13 cellular contexts compared by ENCODE assay signal in the genomic region with DNA sequence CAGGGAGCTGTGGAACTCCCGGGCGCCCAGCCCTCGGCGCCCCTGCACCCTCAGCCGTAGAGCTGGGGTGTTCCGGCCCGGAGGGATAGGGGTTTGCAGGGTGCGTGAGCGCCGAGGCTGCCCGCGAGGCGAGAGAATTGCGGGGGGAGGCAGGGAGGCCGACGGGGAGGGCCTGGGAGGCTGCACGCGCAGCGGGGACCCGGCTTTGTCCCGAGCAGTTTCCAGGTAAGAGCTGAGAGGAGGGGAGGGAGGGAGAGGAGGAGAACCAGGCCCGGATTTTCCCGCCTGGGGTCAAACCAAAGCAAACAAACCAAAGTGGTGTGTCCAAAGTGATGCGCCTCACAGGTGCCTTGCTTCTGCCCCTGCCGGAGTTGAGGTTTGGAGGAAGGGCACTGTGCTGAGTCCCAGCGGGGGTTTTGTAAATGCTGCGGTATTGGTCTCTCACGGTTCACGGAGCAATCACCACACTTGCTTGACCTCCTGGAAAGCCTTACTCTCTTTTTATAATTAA.
A peak's percentile ranks its signal among the peaks of the same experiment; 100 is the strongest.
DNase-seq lines count a peak whose midpoint lies in the region; ATAC-seq and TF ChIP-seq lines count a peak whose summit lies in the region.
"Had no signal": no experiment of that assay in that cellular context is flagged by ENCODE, and none has a peak within 500 bp of the region (broad histone marks: within the 10 kb centered on the region; RNA-seq: fewer than 3 reads in every experiment).

No MANE protein-coding gene starts in this region.

- H3K79me2 ChIP-seq in OCI-LY7 (ENCODE audit: insufficient read depth, low read depth, low read length), result no peaks in the 10 kb centered on the region

- no TSS peak for BruUV-seq in OCI-LY7 (replicated peaks; lab: Mats Ljungman, UMichigan)

- DNase-seq in AG04449 (ENCODE audit: low read depth, low spot score) (no peak), OCI-LY7 (ENCODE audit: low spot score) (peak; percentile 20), fibroblast of the aortic adventitia (ENCODE audit: low read depth) (no peak), mesothelial cell of epicardium (ENCODE audit: low spot score in 2 of 2, unreplicated experiment in 2 of 2) (peak in 1 of 2 experiments; percentile 33)
- no peak for DNase-seq in CD8-positive, alpha-beta T cell
- no peak for DNase-seq in effector memory CD4-positive, alpha-beta T cell
- no peak for DNase-seq in activated CD8-positive, alpha-beta T cell treated with anti-CD3 and anti-CD28 coated beads for 36 hours
- DNase-seq in stimulated activated naive B cell treated with anti-CD40 and anti-IgM and Interleukin-4, amounts not matched to agents 10 μg/mL and 1 μg/mL and 100 μg/mL, for 72 hours, result no peak
- DNase-seq: BE2C; central memory CD4-positive, alpha-beta T cell; NCI-H446 treated with DMSO at 0.1 percent for 48 hours; stimulated activated CD4-positive, alpha-beta T cell treated with anti-CD3 and anti-CD28 coated beads, Interleukin-15, amount 100 ng/mL, for 24 hours had no signal

- no peak for ATAC-seq in CD8-positive, alpha-beta T cell
- ATAC-seq in activated CD8-positive, alpha-beta T cell treated with anti-CD3 and anti-CD28 coated beads for 36 hours, result no peak
- no peak for ATAC-seq in stimulated activated naive B cell treated with anti-CD40 and anti-IgM and Interleukin-4, amounts not matched to agents 10 μg/mL and 1 μg/mL and 100 μg/mL, for 72 hours (replicated peaks)

- H3K9me3 Mint-ChIP-seq in mesothelial cell of epicardium, result no peaks in the 10 kb centered on the region
- no peaks in the 10 kb centered on the region for H3K9me3 Mint-ChIP-seq in CD8-positive, alpha-beta T cell
- no peaks in the 10 kb centered on the region for H3K9me3 Mint-ChIP-seq in activated CD8-positive, alpha-beta T cell treated with anti-CD3 and anti-CD28 coated beads for 36 hours
- H3K9me3 Mint-ChIP-seq in stimulated activated naive B cell treated with anti-CD40 and anti-IgM and Interleukin-4, amounts not matched to agents 10 μg/mL and 1 μg/mL and 100 μg/mL, for 72 hours, result peaks cover 0 to 1% of the 10 kb centered on the region in 2 donors

- H3K4me3 ChIP-seq in AG04449 (ENCODE audit: low read depth, low read length), result peak overlapping the region; percentile 60
- no peak overlapping the region for H3K4me3 ChIP-seq in OCI-LY7 (ENCODE audit: low read depth, low read length, poor library complexity, severe bottlenecking)
- peak overlapping the region; percentile 9 for H3K4me3 ChIP-seq in fibroblast of the aortic adventitia (ENCODE audit: low read depth, low read length)
- H3K4me3 ChIP-seq in CD8-positive, alpha-beta T cell (ENCODE audit: low read depth, low read length), result no peak overlapping the region
- H3K4me3 ChIP-seq in effector memory CD4-positive, alpha-beta T cell (ENCODE audit: insufficient read depth, low read depth, low read length, poor library complexity, severe bottlenecking), result no peak overlapping the region

- peaks cover 17% of the 10 kb centered on the region for H3K27me3 Mint-ChIP-seq in mesothelial cell of epicardium (ENCODE audit: low read depth)
- peaks cover 26% of the 10 kb centered on the region for H3K27me3 Mint-ChIP-seq in CD8-positive, alpha-beta T cell (ENCODE audit: low read depth)
- H3K27me3 Mint-ChIP-seq in activated CD8-positive, alpha-beta T cell treated with anti-CD3 and anti-CD28 coated beads for 36 hours, result peaks cover 12% of the 10 kb centered on the region
- peaks cover 38 to 41% of the 10 kb centered on the region in 2 donors for H3K27me3 Mint-ChIP-seq in stimulated activated naive B cell treated with anti-CD40 and anti-IgM and Interleukin-4, amounts not matched to agents 10 μg/mL and 1 μg/mL and 100 μg/mL, for 72 hours

- H3K9me3 ChIP-seq in OCI-LY7 (ENCODE audit: low read length), result no peaks in the 10 kb centered on the region
- H3K9me3 ChIP-seq in CD8-positive, alpha-beta T cell (ENCODE audit: low read length), result no peaks in the 10 kb centered on the region
- no peaks in the 10 kb centered on the region for H3K9me3 ChIP-seq in effector memory CD4-positive, alpha-beta T cell (ENCODE audit: control insufficient read depth, low read length)
- H3K9me3 ChIP-seq: BE2C, MG63 had no signal

- intact Hi-C loops in OCI-LY7 (cut with micrococcal nuclease; ENCODE audit: unreplicated experiment), result no loop called here
- intact Hi-C loops in CD8-positive, alpha-beta T cell (cut with DNase I, micrococcal nuclease), result no loop called here
- intact Hi-C loops in activated CD8-positive, alpha-beta T cell treated with anti-CD3 and anti-CD28 coated beads for 36 hours (cut with micrococcal nuclease), result no loop called here

- TF ChIP-seq CTCF in AG04449 (IDR thresholded peaks at IDR 0.05; ENCODE audit: insufficient read depth, low read length, missing control alignments) (no peak), OCI-LY7 (conservative IDR thresholded peaks at IDR 0.05; ENCODE audit: low read length) (no peak), fibroblast of the aortic adventitia (IDR thresholded peaks at IDR 0.05; ENCODE audit: insufficient read depth, low read length) (no peak), mesothelial cell of epicardium (IDR thresholded peaks at IDR 0.05; ENCODE audit: unreplicated experiment) (no peak)
- no peak for TF ChIP-seq CTCF in CD8-positive, alpha-beta T cell (IDR thresholded peaks at IDR 0.05)
- TF ChIP-seq CTCF in activated CD8-positive, alpha-beta T cell treated with anti-CD3 and anti-CD28 coated beads for 36 hours (IDR thresholded peaks at IDR 0.05), result no peak

- no peaks in the 10 kb centered on the region for H4K20me1 ChIP-seq in OCI-LY7 (ENCODE audit: insufficient read depth, low read length)

- H2AFZ ChIP-seq in OCI-LY7 (ENCODE audit: low read length), result no peak overlapping the region

- no peak overlapping the region for H3K27ac ChIP-seq in OCI-LY7 (ENCODE audit: low read depth, low read length, poor library complexity, severe bottlenecking)
- no peak overlapping the region for H3K27ac ChIP-seq in CD8-positive, alpha-beta T cell (ENCODE audit: low read depth, low read length)
- H3K27ac ChIP-seq in effector memory CD4-positive, alpha-beta T cell (ENCODE audit: insufficient read depth, low read length, poor library complexity, severe bottlenecking), result no peak overlapping the region

- H3K4me1 Mint-ChIP-seq in mesothelial cell of epicardium, result peaks cover 18% of the 10 kb centered on the region
- H3K4me1 Mint-ChIP-seq in CD8-positive, alpha-beta T cell (ENCODE audit: low read depth), result no peaks in the 10 kb centered on the region
- H3K4me1 Mint-ChIP-seq in activated CD8-positive, alpha-beta T cell treated with anti-CD3 and anti-CD28 coated beads for 36 hours (ENCODE audit: low read depth), result no peaks in the 10 kb centered on the region
- no peaks in the 10 kb centered on the region for H3K4me1 Mint-ChIP-seq in stimulated activated naive B cell treated with anti-CD40 and anti-IgM and Interleukin-4, amounts not matched to agents 10 μg/mL and 1 μg/mL and 100 μg/mL, for 72 hours

- no peaks in the 10 kb centered on the region for H3K9me2 ChIP-seq in OCI-LY7 (ENCODE audit: insufficient read depth, low read length)

- no peak overlapping the region for H3K4me2 ChIP-seq in OCI-LY7 (ENCODE audit: low read length)

- no peak overlapping the region for H3K27ac Mint-ChIP-seq in mesothelial cell of epicardium
- no peak overlapping the region for H3K27ac Mint-ChIP-seq in CD8-positive, alpha-beta T cell
- no peak overlapping the region for H3K27ac Mint-ChIP-seq in activated CD8-positive, alpha-beta T cell treated with anti-CD3 and anti-CD28 coated beads for 36 hours
- no peak overlapping the region for H3K27ac Mint-ChIP-seq in stimulated activated naive B cell treated with anti-CD40 and anti-IgM and Interleukin-4, amounts not matched to agents 10 μg/mL and 1 μg/mL and 100 μg/mL, for 72 hours

- POLR2A ChIA-PET in AG04449 (lab: Yijun Ruan, JAX), result no interaction called here
- POLR2A ChIA-PET in OCI-LY7 (lab: Charles Lee), result no interaction called here
- POLR2A ChIA-PET in CD8-positive, alpha-beta T cell (lab: Charles Lee), result no interaction called here
- POLR2A ChIA-PET in activated CD8-positive, alpha-beta T cell treated with anti-CD3 and anti-CD28 coated beads for 36 hours (lab: Charles Lee), result no interaction called here

- H3K36me3 Mint-ChIP-seq in mesothelial cell of epicardium, result no peaks in the 10 kb centered on the region
- no peaks in the 10 kb centered on the region for H3K36me3 Mint-ChIP-seq in CD8-positive, alpha-beta T cell
- H3K36me3 Mint-ChIP-seq in activated CD8-positive, alpha-beta T cell treated with anti-CD3 and anti-CD28 coated beads for 36 hours (ENCODE audit: low read depth), result no peaks in the 10 kb centered on the region
- H3K36me3 Mint-ChIP-seq in stimulated activated naive B cell treated with anti-CD40 and anti-IgM and Interleukin-4, amounts not matched to agents 10 μg/mL and 1 μg/mL and 100 μg/mL, for 72 hours, result peaks cover 0 to 3% of the 10 kb centered on the region in 2 donors

- peak overlapping the region; percentile 65 for H3K4me3 Mint-ChIP-seq in mesothelial cell of epicardium
- no peak overlapping the region for H3K4me3 Mint-ChIP-seq in CD8-positive, alpha-beta T cell
- H3K4me3 Mint-ChIP-seq in activated CD8-positive, alpha-beta T cell treated with anti-CD3 and anti-CD28 coated beads for 36 hours, result no peak overlapping the region
- H3K4me3 Mint-ChIP-seq in stimulated activated naive B cell treated with anti-CD40 and anti-IgM and Interleukin-4, amounts not matched to agents 10 μg/mL and 1 μg/mL and 100 μg/mL, for 72 hours, result no peak overlapping the region

- H3K36me3 ChIP-seq in OCI-LY7 (ENCODE audit: insufficient read depth, low read length), result no peaks in the 10 kb centered on the region
- no peaks in the 10 kb centered on the region for H3K36me3 ChIP-seq in CD8-positive, alpha-beta T cell (ENCODE audit: insufficient read depth, low read length)
- no peaks in the 10 kb centered on the region for H3K36me3 ChIP-seq in effector memory CD4-positive, alpha-beta T cell (ENCODE audit: control insufficient read depth, insufficient read depth, low read length)
- H3K36me3 ChIP-seq: BE2C, MG63 had no signal

- CTCF ChIA-PET in AG04449 (lab: Yijun Ruan, JAX), result no interaction called here
- CTCF ChIA-PET in OCI-LY7 (lab: Charles Lee; ENCODE audit: unreplicated experiment), result no interaction called here
- CTCF ChIA-PET in CD8-positive, alpha-beta T cell (lab: Charles Lee), result no interaction called here
- CTCF ChIA-PET in activated CD8-positive, alpha-beta T cell treated with anti-CD3 and anti-CD28 coated beads for 36 hours (lab: Charles Lee), result interaction anchor here (0.7 kb wide), 1 partner anchor 16 kb away, joined by 3 read pairs; no protein-coding TSS in a partner anchor

- H3K4me1 ChIP-seq in OCI-LY7 (ENCODE audit: insufficient read depth, low read length, poor library complexity, severe bottlenecking), result no peaks in the 10 kb centered on the region
- H3K4me1 ChIP-seq in CD8-positive, alpha-beta T cell (ENCODE audit: insufficient read depth, low read length), result no peaks in the 10 kb centered on the region
- no peaks in the 10 kb centered on the region for H3K4me1 ChIP-seq in effector memory CD4-positive, alpha-beta T cell (ENCODE audit: control insufficient read depth, insufficient read depth, low read length, poor library complexity, severe bottlenecking)
- H3K4me1 ChIP-seq: BE2C had no signal

- H3K27me3 ChIP-seq in CD8-positive, alpha-beta T cell (ENCODE audit: insufficient read depth, low read length), result no peaks in the 10 kb centered on the region
- no peaks in the 10 kb centered on the region for H3K27me3 ChIP-seq in effector memory CD4-positive, alpha-beta T cell (replicated peaks; ENCODE audit: control insufficient read depth, insufficient read depth, low read length, poor library complexity, severe bottlenecking)
- H3K27me3 ChIP-seq: BE2C, MG63 had no signal

Comparison
In these comparisons a context has a peak if more than half of its experiments do, and no peak if none do; other contexts are left out.
1. H3K4me3 ChIP-seq: peak in AG04449 (single experiment) and fibroblast of the aortic adventitia (single experiment); none in OCI-LY7 (single experiment), CD8-positive, alpha-beta T cell (single experiment) and effector memory CD4-positive, alpha-beta T cell (single experiment).